Comparison of ENCODE assay signal across 1 cellular context in genomic region chrX:12949927-12950656, GRCh38.
TF ChIP-seq lines count a peak whose summit lies in the region.

No MANE protein-coding gene starts in this region.

TF ChIP-seq in K562, 482 proteins besides CTCF, POLR2A, EP300 and RAD21 (continued from another document and continues in another):
- TF ChIP-seq ZNF121 (CRISPR knock-in tag; conservative IDR thresholded peaks at IDR 0.05) (no peak), CC2D1A (IDR thresholded peaks at IDR 0.05) (no peak), ZNF644 (tag; IDR thresholded peaks at IDR 0.05; ENCODE audit: low read depth) (no peak; the same call in 1 of the 2 replicates), CSDE1 (IDR thresholded peaks at IDR 0.05) (no peak), ETV1 (tag; conservative IDR thresholded peaks at IDR 0.05; ENCODE audit: low read depth) (peak; percentile 60), BRCA1 (IDR thresholded peaks at IDR 0.05) (no peak), BRCA1 (CRISPR knock-in tag; IDR thresholded peaks at IDR 0.05) (no peak), MLX (CRISPR knock-in tag; conservative IDR thresholded peaks at IDR 0.05) (no peak), JUNB (CRISPR knock-in tag; conservative IDR thresholded peaks at IDR 0.05) (0 out of 2 replicates have a peak, but pooled peaks have one; percentile 38), SIRT6 (IDR thresholded peaks at IDR 0.05; ENCODE audit: low read depth, low read length) (no peak), FOXO4 (CRISPR knock-in tag; IDR thresholded peaks at IDR 0.05) (no peak), PTBP1 (IDR thresholded peaks at IDR 0.05; ENCODE audit: low read depth, low read length) (no peak), GABPB1 (CRISPR knock-in tag; IDR thresholded peaks at IDR 0.05) (no peak), MAZ (CRISPR knock-in tag; conservative IDR thresholded peaks at IDR 0.05 in 1 of 2, IDR thresholded peaks at IDR 0.05 in 1 of 2) (no peak), PTTG1 (tag; IDR thresholded peaks at IDR 0.05; ENCODE audit: low read depth) (no peak), ZBTB7A (IDR thresholded peaks at IDR 0.05; ENCODE audit: borderline replicate concordance, control insufficient read depth, low read depth, low read length) (no peak), SMAD2 (IDR thresholded peaks at IDR 0.05; ENCODE audit: low read depth, low read length) (no peak), ZNF57 (CRISPR knock-in tag; IDR thresholded peaks at IDR 0.05) (no peak), ZNF512 (tag; IDR thresholded peaks at IDR 0.05) (no peak), ZNF140 (CRISPR knock-in tag; IDR thresholded peaks at IDR 0.05) (no peak), HCFC1 (IDR thresholded peaks at IDR 0.05; ENCODE audit: low read depth, low read length) (no peak), POLR2G (IDR thresholded peaks at IDR 0.05; ENCODE audit: low read depth, low read length) (no peak), L3MBTL2 (IDR thresholded peaks at IDR 0.05) (peak; percentile 96), TCFL5 (CRISPR knock-in tag; conservative IDR thresholded peaks at IDR 0.05) (no peak), CREBBP (IDR thresholded peaks at IDR 0.05; ENCODE audit: low read depth, low read length) (no peak), HINFP (tag; conservative IDR thresholded peaks at IDR 0.05; ENCODE audit: low read depth) (no peak), FOXK2 (conservative IDR thresholded peaks at IDR 0.05 in 1 of 2, IDR thresholded peaks at IDR 0.05 in 1 of 2; ENCODE audit: low read depth in 2 of 2) (peak in 1 of 2 experiments; percentile 62; a peak in 3 of 4 replicates), ZNF436 (CRISPR knock-in tag; IDR thresholded peaks at IDR 0.05) (no peak), NR2C2 (CRISPR knock-in tag; IDR thresholded peaks at IDR 0.05) (no peak), NR2C2 (tag; IDR thresholded peaks at IDR 0.05) (peak; percentile 89), RBM34 (IDR thresholded peaks at IDR 0.05; ENCODE audit: borderline replicate concordance, insufficient read depth, low read length) (no peak), KLF10 (CRISPR knock-in tag; IDR thresholded peaks at IDR 0.05) (no peak), IRF2 (CRISPR knock-in tag; IDR thresholded peaks at IDR 0.05) (no peak), SAFB (IDR thresholded peaks at IDR 0.05; ENCODE audit: borderline replicate concordance, low read depth, low read length) (no peak), ZNF311 (CRISPR knock-in tag; IDR thresholded peaks at IDR 0.05) (no peak), KLF13 (tag; IDR thresholded peaks at IDR 0.05; ENCODE audit: borderline replicate concordance, low read depth) (0 out of 2 replicates have a peak, but pooled peaks have one; percentile 10)
- TF ChIP-seq, protein P1, sequence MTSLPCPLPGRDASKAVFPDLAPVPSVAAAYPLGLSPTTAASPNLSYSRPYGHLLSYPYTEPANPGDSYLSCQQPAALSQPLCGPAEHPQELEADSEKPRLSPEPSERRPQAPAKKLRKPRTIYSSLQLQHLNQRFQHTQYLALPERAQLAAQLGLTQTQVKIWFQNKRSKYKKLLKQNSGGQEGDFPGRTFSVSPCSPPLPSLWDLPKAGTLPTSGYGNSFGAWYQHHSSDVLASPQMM (CRISPR knock-in tag; IDR thresholded peaks at IDR 0.05): no peak
- TF ChIP-seq, protein P2, sequence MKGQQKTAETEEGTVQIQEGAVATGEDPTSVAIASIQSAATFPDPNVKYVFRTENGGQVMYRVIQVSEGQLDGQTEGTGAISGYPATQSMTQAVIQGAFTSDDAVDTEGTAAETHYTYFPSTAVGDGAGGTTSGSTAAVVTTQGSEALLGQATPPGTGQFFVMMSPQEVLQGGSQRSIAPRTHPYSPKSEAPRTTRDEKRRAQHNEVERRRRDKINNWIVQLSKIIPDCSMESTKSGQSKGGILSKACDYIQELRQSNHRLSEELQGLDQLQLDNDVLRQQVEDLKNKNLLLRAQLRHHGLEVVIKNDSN (CRISPR knock-in tag; IDR thresholded peaks at IDR 0.05): peak; percentile 96
- TF ChIP-seq, protein P3, sequence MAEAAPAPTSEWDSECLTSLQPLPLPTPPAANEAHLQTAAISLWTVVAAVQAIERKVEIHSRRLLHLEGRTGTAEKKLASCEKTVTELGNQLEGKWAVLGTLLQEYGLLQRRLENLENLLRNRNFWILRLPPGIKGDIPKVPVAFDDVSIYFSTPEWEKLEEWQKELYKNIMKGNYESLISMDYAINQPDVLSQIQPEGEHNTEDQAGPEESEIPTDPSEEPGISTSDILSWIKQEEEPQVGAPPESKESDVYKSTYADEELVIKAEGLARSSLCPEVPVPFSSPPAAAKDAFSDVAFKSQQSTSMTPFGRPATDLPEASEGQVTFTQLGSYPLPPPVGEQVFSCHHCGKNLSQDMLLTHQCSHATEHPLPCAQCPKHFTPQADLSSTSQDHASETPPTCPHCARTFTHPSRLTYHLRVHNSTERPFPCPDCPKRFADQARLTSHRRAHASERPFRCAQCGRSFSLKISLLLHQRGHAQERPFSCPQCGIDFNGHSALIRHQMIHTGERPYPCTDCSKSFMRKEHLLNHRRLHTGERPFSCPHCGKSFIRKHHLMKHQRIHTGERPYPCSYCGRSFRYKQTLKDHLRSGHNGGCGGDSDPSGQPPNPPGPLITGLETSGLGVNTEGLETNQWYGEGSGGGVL (CRISPR knock-in tag; IDR thresholded peaks at IDR 0.05): no peak
- TF ChIP-seq, protein P4, sequence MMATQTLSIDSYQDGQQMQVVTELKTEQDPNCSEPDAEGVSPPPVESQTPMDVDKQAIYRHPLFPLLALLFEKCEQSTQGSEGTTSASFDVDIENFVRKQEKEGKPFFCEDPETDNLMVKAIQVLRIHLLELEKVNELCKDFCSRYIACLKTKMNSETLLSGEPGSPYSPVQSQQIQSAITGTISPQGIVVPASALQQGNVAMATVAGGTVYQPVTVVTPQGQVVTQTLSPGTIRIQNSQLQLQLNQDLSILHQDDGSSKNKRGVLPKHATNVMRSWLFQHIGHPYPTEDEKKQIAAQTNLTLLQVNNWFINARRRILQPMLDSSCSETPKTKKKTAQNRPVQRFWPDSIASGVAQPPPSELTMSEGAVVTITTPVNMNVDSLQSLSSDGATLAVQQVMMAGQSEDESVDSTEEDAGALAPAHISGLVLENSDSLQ (IDR thresholded peaks at IDR 0.05): peak; percentile 59
- TF ChIP-seq, protein P5, sequence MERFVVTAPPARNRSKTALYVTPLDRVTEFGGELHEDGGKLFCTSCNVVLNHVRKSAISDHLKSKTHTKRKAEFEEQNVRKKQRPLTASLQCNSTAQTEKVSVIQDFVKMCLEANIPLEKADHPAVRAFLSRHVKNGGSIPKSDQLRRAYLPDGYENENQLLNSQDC (CRISPR knock-in tag; IDR thresholded peaks at IDR 0.05): no peak
- TF ChIP-seq, protein P6, sequence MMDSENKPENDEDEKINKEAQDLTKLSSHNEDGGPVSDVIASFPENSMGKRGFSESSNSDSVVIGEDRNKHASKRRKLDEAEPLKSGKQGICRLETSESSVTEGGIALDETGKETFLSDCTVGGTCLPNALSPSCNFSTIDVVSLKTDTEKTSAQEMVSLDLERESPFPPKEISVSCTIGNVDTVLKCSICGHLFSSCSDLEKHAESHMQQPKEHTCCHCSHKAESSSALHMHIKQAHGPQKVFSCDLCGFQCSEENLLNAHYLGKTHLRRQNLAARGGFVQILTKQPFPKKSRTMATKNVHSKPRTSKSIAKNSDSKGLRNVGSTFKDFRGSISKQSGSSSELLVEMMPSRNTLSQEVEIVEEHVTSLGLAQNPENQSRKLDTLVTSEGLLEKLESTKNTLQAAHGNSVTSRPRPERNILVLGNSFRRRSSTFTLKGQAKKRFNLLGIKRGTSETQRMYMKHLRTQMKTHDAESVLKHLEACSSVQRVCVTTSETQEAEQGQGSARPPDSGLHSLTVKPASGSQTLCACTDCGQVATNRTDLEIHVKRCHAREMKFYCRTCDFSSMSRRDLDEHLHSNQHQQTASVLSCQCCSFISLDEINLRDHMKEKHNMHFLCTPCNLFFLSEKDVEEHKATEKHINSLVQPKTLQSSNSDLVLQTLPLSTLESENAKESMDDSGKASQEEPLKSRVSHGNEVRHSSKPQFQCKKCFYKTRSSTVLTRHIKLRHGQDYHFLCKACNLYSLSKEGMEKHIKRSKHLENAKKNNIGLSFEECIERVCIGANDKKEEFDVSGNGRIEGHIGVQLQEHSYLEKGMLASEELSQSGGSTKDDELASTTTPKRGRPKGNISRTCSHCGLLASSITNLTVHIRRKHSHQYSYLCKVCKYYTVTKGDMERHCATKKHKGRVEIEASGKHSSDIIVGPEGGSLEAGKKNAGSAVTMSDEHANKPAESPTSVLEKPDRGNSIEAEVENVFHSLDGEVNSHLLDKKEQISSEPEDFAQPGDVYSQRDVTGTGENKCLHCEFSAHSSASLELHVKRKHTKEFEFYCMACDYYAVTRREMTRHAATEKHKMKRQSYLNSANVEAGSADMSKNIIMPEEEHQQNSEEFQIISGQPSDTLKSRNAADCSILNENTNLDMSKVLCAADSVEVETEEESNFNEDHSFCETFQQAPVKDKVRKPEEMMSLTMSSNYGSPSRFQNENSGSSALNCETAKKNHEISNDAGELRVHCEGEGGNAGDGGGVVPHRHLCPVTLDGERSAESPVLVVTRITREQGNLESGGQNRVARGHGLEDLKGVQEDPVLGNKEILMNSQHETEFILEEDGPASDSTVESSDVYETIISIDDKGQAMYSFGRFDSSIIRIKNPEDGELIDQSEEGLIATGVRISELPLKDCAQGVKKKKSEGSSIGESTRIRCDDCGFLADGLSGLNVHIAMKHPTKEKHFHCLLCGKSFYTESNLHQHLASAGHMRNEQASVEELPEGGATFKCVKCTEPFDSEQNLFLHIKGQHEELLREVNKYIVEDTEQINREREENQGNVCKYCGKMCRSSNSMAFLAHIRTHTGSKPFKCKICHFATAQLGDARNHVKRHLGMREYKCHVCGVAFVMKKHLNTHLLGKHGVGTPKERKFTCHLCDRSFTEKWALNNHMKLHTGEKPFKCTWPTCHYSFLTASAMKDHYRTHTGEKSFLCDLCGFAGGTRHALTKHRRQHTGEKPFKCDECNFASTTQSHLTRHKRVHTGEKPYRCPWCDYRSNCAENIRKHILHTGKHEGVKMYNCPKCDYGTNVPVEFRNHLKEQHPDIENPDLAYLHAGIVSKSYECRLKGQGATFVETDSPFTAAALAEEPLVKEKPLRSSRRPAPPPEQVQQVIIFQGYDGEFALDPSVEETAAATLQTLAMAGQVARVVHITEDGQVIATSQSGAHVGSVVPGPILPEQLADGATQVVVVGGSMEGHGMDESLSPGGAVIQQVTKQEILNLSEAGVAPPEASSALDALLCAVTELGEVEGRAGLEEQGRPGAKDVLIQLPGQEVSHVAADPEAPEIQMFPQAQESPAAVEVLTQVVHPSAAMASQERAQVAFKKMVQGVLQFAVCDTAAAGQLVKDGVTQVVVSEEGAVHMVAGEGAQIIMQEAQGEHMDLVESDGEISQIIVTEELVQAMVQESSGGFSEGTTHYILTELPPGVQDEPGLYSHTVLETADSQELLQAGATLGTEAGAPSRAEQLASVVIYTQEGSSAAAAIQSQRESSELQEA (IDR thresholded peaks at IDR 0.05; ENCODE audit: low read depth): no peak
- TF ChIP-seq, protein P7, sequence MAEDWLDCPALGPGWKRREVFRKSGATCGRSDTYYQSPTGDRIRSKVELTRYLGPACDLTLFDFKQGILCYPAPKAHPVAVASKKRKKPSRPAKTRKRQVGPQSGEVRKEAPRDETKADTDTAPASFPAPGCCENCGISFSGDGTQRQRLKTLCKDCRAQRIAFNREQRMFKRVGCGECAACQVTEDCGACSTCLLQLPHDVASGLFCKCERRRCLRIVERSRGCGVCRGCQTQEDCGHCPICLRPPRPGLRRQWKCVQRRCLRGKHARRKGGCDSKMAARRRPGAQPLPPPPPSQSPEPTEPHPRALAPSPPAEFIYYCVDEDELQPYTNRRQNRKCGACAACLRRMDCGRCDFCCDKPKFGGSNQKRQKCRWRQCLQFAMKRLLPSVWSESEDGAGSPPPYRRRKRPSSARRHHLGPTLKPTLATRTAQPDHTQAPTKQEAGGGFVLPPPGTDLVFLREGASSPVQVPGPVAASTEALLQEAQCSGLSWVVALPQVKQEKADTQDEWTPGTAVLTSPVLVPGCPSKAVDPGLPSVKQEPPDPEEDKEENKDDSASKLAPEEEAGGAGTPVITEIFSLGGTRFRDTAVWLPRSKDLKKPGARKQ (CRISPR knock-in tag; IDR thresholded peaks at IDR 0.05): no peak
